8 cellular contexts compared by ENCODE assay signal in the genomic region with DNA sequence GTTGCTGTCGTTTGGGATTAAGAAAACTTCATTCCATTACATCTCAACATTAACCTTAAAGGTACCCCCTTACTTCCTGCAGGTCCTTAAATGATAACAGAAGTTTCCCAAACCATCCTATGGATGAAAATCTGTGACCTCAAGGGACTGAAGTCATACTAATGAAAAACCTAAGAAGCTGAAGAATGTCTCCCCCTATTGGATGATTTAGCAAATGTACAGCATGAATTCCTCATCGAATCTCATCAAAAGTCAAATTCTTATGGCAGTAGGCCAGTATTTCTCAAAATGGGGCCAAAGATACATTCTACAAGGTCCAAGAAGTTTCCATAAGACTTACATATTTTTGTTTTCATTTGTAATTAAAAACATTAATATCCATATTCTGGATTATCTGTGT. TPM values are rescaled to one million over a fixed set of nuclear protein-coding genes. Genes with fewer than 3 reads are reported as not detected.
A peak's percentile ranks its signal among the peaks of the same experiment; 100 is the strongest.
DNase-seq lines count a peak whose midpoint lies in the region; ATAC-seq and TF ChIP-seq lines count a peak whose summit lies in the region.

No MANE protein-coding gene starts in this region.

- intact Hi-C loops in head of caudate nucleus (cut with DNase I): no loop called here

- H3K4me3 ChIP-seq in H7 (ENCODE audit: insufficient read depth, low read depth, low read length) (no peak overlapping the region), SU-DHL-6 (ENCODE audit: insufficient read depth, low read length, poor library complexity, severe bottlenecking) (no peak overlapping the region)

- no peak overlapping the region for H3K27ac ChIP-seq in SU-DHL-6 (ENCODE audit: low read depth, low read length)

- peak; percentile 28 for TF ChIP-seq CTCF in SU-DHL-6 (IDR thresholded peaks at IDR 0.05; ENCODE audit: insufficient read depth, low read length, poor library complexity, severe bottlenecking)

- H3K9ac ChIP-seq in SU-DHL-6 (ENCODE audit: low read length): no peak overlapping the region

- no peak for ATAC-seq in GM18868 (IDR thresholded peaks at IDR 0.05; ENCODE audit: unreplicated experiment)
- ATAC-seq in GM19023 (IDR thresholded peaks at IDR 0.05; ENCODE audit: unreplicated experiment): no peak

- no peaks in the 10 kb centered on the region for H3K9me3 ChIP-seq in SU-DHL-6 (ENCODE audit: insufficient read depth, low read length)

- peaks cover 14% of the 10 kb centered on the region for H3K79me2 ChIP-seq in SU-DHL-6 (ENCODE audit: insufficient read depth, low read length)

- H3F3A ChIP-seq in SU-DHL-6 (ENCODE audit: insufficient read depth): 0 out of 2 replicates have a peak, but pooled peaks cover 2% of the 10 kb centered on the region

- peaks cover 5% of the 10 kb centered on the region; the same call in 1 of the 2 replicates for H4K20me1 ChIP-seq in SU-DHL-6 (ENCODE audit: low read depth, low read length)

- H2AFZ ChIP-seq in SU-DHL-6 (ENCODE audit: low read depth, low read length, severe bottlenecking): no peak overlapping the region

- DNase-seq in AG08396 (ENCODE audit: low spot score) (peak; percentile 28), H7 (peak; percentile 57), iPS-NIHi7 (ENCODE audit: extremely low spot score) (peak; percentile 22), head of caudate nucleus (no peak)
- no peak for DNase-seq in stimulated activated CD4-positive, alpha-beta T cell treated with anti-CD3 and anti-CD28 coated beads, Interleukin-2, amount 100 ng/mL, for 48 hours

- H3K9me2 ChIP-seq in SU-DHL-6 (replicated peaks; ENCODE audit: insufficient read depth, low read length): no peaks in the 10 kb centered on the region

- H3K27me3 ChIP-seq in H7 (ENCODE audit: control insufficient read depth, insufficient read depth, low read length) (no peaks in the 10 kb centered on the region), SU-DHL-6 (ENCODE audit: low read length) (no peaks in the 10 kb centered on the region)

- H3K36me3 ChIP-seq in H7 (replicated peaks; ENCODE audit: control insufficient read depth, insufficient read depth, low read length): peaks cover 15% of the 10 kb centered on the region
- peaks cover 36% of the 10 kb centered on the region for H3K36me3 ChIP-seq in SU-DHL-6 (ENCODE audit: low read length)

- no peak overlapping the region for H3K4me2 ChIP-seq in SU-DHL-6 (ENCODE audit: low read depth, low read length, poor library complexity, severe bottlenecking)

RNA-seq across cellular contexts. Expression of a gene that starts 13.5 kb away (rescaled TPM):
- total RNA-seq in H7 (2014; rRNA removed; shearing (Covaris generic)): 69.6 and 70.4 TPM in 2 replicates

RNA-seq across cellular contexts. Expression of a gene that starts 13.5 kb away (rescaled TPM):
- 7.9 and 11.0 TPM in 2 replicates for total RNA-seq in H7 (2014; rRNA removed; shearing (Covaris generic))

RNA-seq across cellular contexts. Expression of a gene that starts 26.7 kb away (rescaled TPM):
- 0.69 and 4.2 TPM in 2 replicates for total RNA-seq in H7 (2014; rRNA removed; shearing (Covaris generic))

RNA-seq across cellular contexts. Expression of a gene that starts 46.0 kb away (rescaled TPM):
- 1.9 and 5.3 TPM in 2 replicates for total RNA-seq in H7 (2014; rRNA removed; shearing (Covaris generic))

Comparison
In these comparisons a context has a peak if more than half of its experiments do, and no peak if none do; other contexts are left out.
1. DNase-seq: peak in AG08396 (single experiment), H7 (single experiment) and iPS-NIHi7 (single experiment); none in head of caudate nucleus (0 of 42) and stimulated activated CD4-positive, alpha-beta T cell treated with anti-CD3 and anti-CD28 coated beads, Interleukin-2, amount 100 ng/mL, for 48 hours (0 of 2).